Comparison of ENCODE assay signal across 22 cellular contexts in the genomic region with DNA sequence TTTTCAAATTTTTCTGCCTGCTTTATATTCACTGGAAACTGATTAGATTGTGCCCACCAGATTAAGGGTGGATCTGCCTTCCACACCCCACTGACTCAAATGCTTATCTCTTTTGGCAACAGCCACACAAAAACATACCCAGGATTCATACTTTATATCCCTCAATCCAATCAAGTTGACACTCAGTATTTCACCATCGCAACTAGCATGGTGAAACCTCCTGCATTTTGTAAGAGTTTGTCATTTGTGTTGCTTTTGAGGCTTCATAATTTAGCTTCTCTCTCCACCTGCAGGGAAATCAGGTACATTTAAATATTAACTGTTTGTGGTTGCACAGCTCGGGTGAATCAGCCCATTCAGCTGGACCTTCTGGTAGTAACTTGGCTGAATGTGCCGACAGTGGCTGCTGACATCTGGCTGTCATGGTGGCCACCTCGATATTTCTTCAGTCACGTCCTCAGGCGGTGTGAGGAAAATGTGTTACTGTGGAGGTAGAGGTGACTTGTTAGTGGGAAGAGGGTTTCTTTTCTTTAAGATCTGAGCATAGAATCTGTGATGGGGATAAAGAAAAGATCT.
"Had no signal": no experiment of that assay in that cellular context is flagged by ENCODE, and none has a peak within 500 bp of the region (broad histone marks: within the 10 kb centered on the region; RNA-seq: fewer than 3 reads in every experiment).

No MANE protein-coding gene starts in this region.

- H3K27me3 ChIP-seq: cardiac muscle cell had no signal

- ATAC-seq: activated CD8-positive, alpha-beta memory T cell treated with anti-CD3 and anti-CD28 coated beads, Interleukin-2, amount 10 ng/mL, durations not matched to agents 7 days and 5 days; activated naive CD4-positive, alpha-beta T cell treated with anti-CD3 and anti-CD28 coated beads, Interleukin-2, amount 50 U/mL, for 72 hours; activated naive CD8-positive, alpha-beta T cell treated with anti-CD3 and anti-CD28 coated beads, Interleukin-2, amount 50 U/mL, for 24 hours; K562; PC-3 had no signal

- DNase-seq: activated B cell treated with CpG ODN at 0.5 μM for 24 hours; activated CD4-positive, alpha-beta T cell treated with anti-CD3 and anti-CD28 coated beads for 1 hour; activated CD4-positive, alpha-beta T cell treated with anti-CD3 and anti-CD28 coated beads, Interleukin-2, amount 10 ng/mL, durations not matched to agents 24 days and 14 days; activated CD4-positive, alpha-beta T cell treated with anti-CD3 and anti-CD28 coated beads, Interleukin-2, amount 50 U/mL, for 48 hours; activated CD8-positive, alpha-beta memory T cell treated with anti-CD3 and anti-CD28 coated beads, Interleukin-2, amount 10 ng/mL, durations not matched to agents 7 days and 5 days; activated effector memory CD4-positive, alpha-beta T cell treated with anti-CD3 and anti-CD28 coated beads, Interleukin-2, amount 50 U/mL, for 16 hours; activated naive CD4-positive, alpha-beta T cell treated with Interleukin-2 at 50 U/mL for 16 hours; activated naive CD8-positive, alpha-beta T cell treated with anti-CD3 and anti-CD28 coated beads, Interleukin-2, amount 50 U/mL, for 24 hours; activated T-cell treated with anti-CD3 and anti-CD28 coated beads, Interleukin-2, amount 50 U/mL, for 24 hours; amygdala; Karpas-422; NCI-H1092 treated with DMSO at 0.1 percent for 48 hours; NCI-H1417 treated with DMSO at 0.1 percent for 48 hours; NCI-H1694; NCI-H2029; NCI-H345; NCI-H510A; PC-3; SHP77 treated with DMSO at 0.1 percent for 48 hours had no signal

- H3K27ac ChIP-seq: cardiac muscle cell had no signal

- H3K36me3 ChIP-seq: cardiac muscle cell had no signal

- H3K4me3 ChIP-seq: cardiac muscle cell, K562 had no signal
